Comparison of ENCODE assay signal across 8 cellular contexts in genomic region chr1:36306902-36307456, GRCh38. TPM values are rescaled to one million over a fixed set of nuclear protein-coding genes. Genes with fewer than 3 reads are reported as not detected.
DNase-seq lines count a peak whose midpoint lies in the region; ATAC-seq and TF ChIP-seq lines count a peak whose summit lies in the region.

No MANE protein-coding gene starts in this region.

- peak overlapping the region; percentile 81 for H3K4me2 ChIP-seq in GM23338

- H3K4me3 ChIP-seq in GM23338 (peak overlapping the region; percentile 76), suprapubic skin (peak overlapping the region; percentile 69)

- peak; percentile 95 for DNase-seq in EH (ENCODE audit: low read depth)
- DNase-seq in GM23338 (ENCODE audit: low spot score), result peak; percentile 98
- peak; percentile 96 for DNase-seq in LoVo (ENCODE audit: low spot score)
- DNase-seq in activated naive CD4-positive, alpha-beta T cell (lab: John Stamatoyannopoulos, UW), result peak; percentile 70 to 91 (median 76)
- DNase-seq in germinal center (ENCODE audit: low spot score), result peak; percentile 99
- DNase-seq in omental fat pad (ENCODE audit: low spot score), result peak; percentile 70
- DNase-seq in suprapubic skin (ENCODE audit: low spot score in 2 of 2), result peak; percentile 92 to 94

- peaks cover 50% of the 10 kb centered on the region for H3K36me3 Mint-ChIP-seq in GM23338 (ENCODE audit: low read depth)

- H3K27me3 Mint-ChIP-seq in GM23338 (ENCODE audit: insufficient read depth, low read depth, poor library complexity), result peaks cover 14% of the 10 kb centered on the region

- no peaks in the 10 kb centered on the region for H3K9me3 ChIP-seq in suprapubic skin

- peak; percentile 89 for ATAC-seq in GM23338
- peak; percentile 93 for ATAC-seq in omental fat pad (ENCODE audit: low FRiP score)

- H3K27me3 ChIP-seq in GM23338 (ENCODE audit: insufficient read depth) (no peaks in the 10 kb centered on the region), suprapubic skin (no peaks in the 10 kb centered on the region)

- H3K4me1 ChIP-seq in GM23338 (ENCODE audit: insufficient read depth) (peaks cover 12% of the 10 kb centered on the region), suprapubic skin (peaks cover 20% of the 10 kb centered on the region)

- H3K27ac ChIP-seq in GM23338 (ENCODE audit: low read depth) (no peak overlapping the region), suprapubic skin (peak overlapping the region; percentile 94)

- no peaks in the 10 kb centered on the region for H3K79me2 ChIP-seq in GM23338 (replicated peaks; ENCODE audit: insufficient read depth)

- TF ChIP-seq EP300 in suprapubic skin (IDR thresholded peaks at IDR 0.05), result no peak

- H3K36me3 ChIP-seq in GM23338 (ENCODE audit: insufficient read depth) (peaks cover 9% of the 10 kb centered on the region; the same call in 1 of the 2 replicates), suprapubic skin (peaks cover 27% of the 10 kb centered on the region)

- H3F3A ChIP-seq in GM23338 (replicated peaks; ENCODE audit: low read depth), result peaks cover 12% of the 10 kb centered on the region

- H2AFZ ChIP-seq in GM23338, result peak overlapping the region; percentile 94

- peak overlapping the region; percentile 93 for H3K4me3 Mint-ChIP-seq in GM23338

- H3K9me2 ChIP-seq in GM23338 (ENCODE audit: insufficient read depth), result no peaks in the 10 kb centered on the region

- 3% methylated on average over 28 of the region's 46 CpGs for WGBS in suprapubic skin

- TF ChIP-seq CTCF in GM23338 (conservative IDR thresholded peaks at IDR 0.05; ENCODE audit: low read depth in 2 of 2), result no peak
- no peak for TF ChIP-seq CTCF in omental fat pad (IDR thresholded peaks at IDR 0.05)
- no peak for TF ChIP-seq CTCF in suprapubic skin (IDR thresholded peaks at IDR 0.05)

- H4K20me1 ChIP-seq in GM23338 (replicated peaks; ENCODE audit: insufficient read depth), result peaks cover 6% of the 10 kb centered on the region

- peak overlapping the region; percentile 86; the same call in 1 of the 2 replicates for H3K27ac Mint-ChIP-seq in GM23338

- peaks cover 13% of the 10 kb centered on the region for H3K4me1 Mint-ChIP-seq in GM23338

- TF ChIP-seq POLR2A in Raji (IDR thresholded peaks at IDR 0.05; ENCODE audit: insufficient read depth, low read depth, low read length) (peak; percentile 98), suprapubic skin (IDR thresholded peaks at IDR 0.05) (peak in 1 of 2 donors; percentile 59)

- H3K9me3 Mint-ChIP-seq in GM23338, result no peaks in the 10 kb centered on the region

TF ChIP-seq in GM23338, 12 proteins besides CTCF, POLR2A, EP300 and RAD21:
- TF ChIP-seq NANOG (IDR thresholded peaks at IDR 0.05; ENCODE audit: borderline replicate concordance) (no peak), EZH2 (IDR thresholded peaks at IDR 0.05; ENCODE audit: low read depth, unreplicated experiment) (no peak), POLR2AphosphoS5 (IDR thresholded peaks at IDR 0.05; ENCODE audit: low read depth) (peak; percentile 98), ZNF114 (CRISPR knock-in tag; IDR thresholded peaks at IDR 0.05) (no peak), JUNB (IDR thresholded peaks at IDR 0.05; ENCODE audit: unreplicated experiment) (no peak), CREB1 (CRISPR knock-in tag; IDR thresholded peaks at IDR 0.05; ENCODE audit: low read depth) (peak; percentile 52)

RNA-seq across cellular contexts. Expression of gene SH3D21, which starts 0.8 kb away (rescaled TPM):
- total RNA-seq in GM23338 (2014; rRNA removed; shearing (Covaris generic)), result 4.4 and 6.3 TPM in 2 replicates
- 3.1 and 3.7 TPM in 2 replicates for polyA plus RNA-seq in GM23338 (2016; fragmentation: Nextera tagmentation; extraction: Ambion mirVana)
- total RNA-seq in omental fat pad (1 to 10 TPM in 2 of 4 donors, under 1 TPM in 2; 0.63 to 3.1 (median 1.4) TPM), suprapubic skin (10 to 100 TPM in 3 of 4 donors, 1 to 10 TPM in 1; 6.0 to 26.6 (median 16.0) TPM)

RNA-seq across cellular contexts. Expression of gene EVA1B, which starts 16.5 kb away (rescaled TPM):
- total RNA-seq in GM23338 (2014; rRNA removed; shearing (Covaris generic)), result 27.1 and 27.3 TPM in 2 replicates
- 9.2 and 11.5 TPM in 2 replicates for polyA plus RNA-seq in GM23338 (2016; fragmentation: Nextera tagmentation; extraction: Ambion mirVana)
- 100 to 1,000 TPM in 1 of 4 donors, 10 to 100 TPM in 3; 40.6 to 107 (median 52.4) TPM for total RNA-seq in omental fat pad
- total RNA-seq in suprapubic skin, result 10 to 100 TPM; 13.3 to 28.0 (median 19.2) TPM
